ENCODE assay signal across 14 cellular contexts in genomic region chr10:14526326-14526725, GRCh38.
"Had no signal": no experiment of that assay in that cellular context is flagged by ENCODE, and none has a peak within 500 bp of the region (broad histone marks: within the 10 kb centered on the region; RNA-seq: fewer than 3 reads in every experiment).

No MANE protein-coding gene starts in this region.

- H3K4me1 Mint-ChIP-seq: neural crest cell, WTC11 had no signal

- H3K36me3 ChIP-seq: ovary had no signal

- H3K27ac Mint-ChIP-seq: activated CD8-positive, alpha-beta memory T cell treated with anti-CD3 and anti-CD28 coated beads, Interleukin-2, amount 10 ng/mL, durations not matched to agents 7 days and 5 days; WTC11 had no signal

- DNase-seq: activated CD4-positive, alpha-beta T cell treated with anti-CD3 and anti-CD28 coated beads, Interleukin-2, amount 50 U/mL, for 1 hour; activated CD8-positive, alpha-beta memory T cell treated with anti-CD3 and anti-CD28 coated beads, Interleukin-2, amount 10 ng/mL, durations not matched to agents 7 days and 5 days; activated naive CD4-positive, alpha-beta T cell; activated T-cell treated with anti-CD3 and anti-CD28 coated beads, Interleukin-2, amount 50 U/mL, for 4 hours; hypothalamus; mesendoderm; ovary; sigmoid colon; SK-N-SH; spleen had no signal

- H3K27me3 Mint-ChIP-seq: activated CD8-positive, alpha-beta memory T cell treated with anti-CD3 and anti-CD28 coated beads, Interleukin-2, amount 10 ng/mL, durations not matched to agents 7 days and 5 days had no signal

- H3K27me3 ChIP-seq: esophagus muscularis mucosa, ovary, sigmoid colon, spleen had no signal

- H3K9me3 ChIP-seq: esophagus muscularis mucosa, ovary, sigmoid colon, SK-N-SH, spleen had no signal

- ATAC-seq: activated CD8-positive, alpha-beta memory T cell treated with anti-CD3 and anti-CD28 coated beads, Interleukin-2, amount 10 ng/mL, durations not matched to agents 7 days and 5 days; Right ventricle myocardium inferior; WTC11 had no signal

- H3K36me3 Mint-ChIP-seq: WTC11 had no signal

- H3K27ac ChIP-seq: esophagus muscularis mucosa, ovary, sigmoid colon, spleen had no signal

- H3K4me3 Mint-ChIP-seq: activated CD8-positive, alpha-beta memory T cell treated with anti-CD3 and anti-CD28 coated beads, Interleukin-2, amount 10 ng/mL, durations not matched to agents 7 days and 5 days; activated T-cell treated with anti-CD3 and anti-CD28 coated beads, Interleukin-2, amount 50 U/mL, for 4 hours; neural crest cell; WTC11 had no signal

- H3K4me3 ChIP-seq: esophagus muscularis mucosa, ovary, sigmoid colon, spleen had no signal

- H3K4me1 ChIP-seq: esophagus muscularis mucosa, sigmoid colon had no signal

- H3K9me3 Mint-ChIP-seq: activated T-cell treated with anti-CD3 and anti-CD28 coated beads, Interleukin-2, amount 50 U/mL, for 4 hours; neural crest cell; WTC11 had no signal
